In genomic region chr1:182062223-182062622, GRCh38 we compare ENCODE assay signal across 9 cellular contexts. TPM values are rescaled to one million over a fixed set of nuclear protein-coding genes. Genes with fewer than 3 reads are reported as not detected.
"Had no signal": no experiment of that assay in that cellular context is flagged by ENCODE, and none has a peak within 500 bp of the region (broad histone marks: within the 10 kb centered on the region; RNA-seq: fewer than 3 reads in every experiment).

No MANE protein-coding gene starts in this region.

- H3K36me3 ChIP-seq: HAP-1 had no signal

- H3K9me3 ChIP-seq: HAP-1 had no signal

- H3K9ac ChIP-seq: GM23248 had no signal

- FAIRE-seq: H1, H54 had no signal

- H3K4me2 ChIP-seq: GM23338 had no signal

- H3K4me1 ChIP-seq: HAP-1 had no signal

- H3K4me3 ChIP-seq: GM23248, GM23338, HAP-1 had no signal

- H3K27ac ChIP-seq: GM23248 had no signal

- DNase-seq: GOT3, H7, HCEC 1CT, HFFc6 had no signal

- H2AFZ ChIP-seq: GM23248 had no signal

RNA-seq across cellular contexts. Expression of gene ZNF648, which starts 0.7 kb away (rescaled TPM):
- total RNA-seq: GM23248, HFFc6 had no signal
- polyA plus RNA-seq: GM23248 had no signal
